Comparison of ENCODE assay signal across 1 cellular context in genomic region chr6:143513410-143513809, GRCh38.
TF ChIP-seq lines count a peak whose summit lies in the region.

No MANE protein-coding gene starts in this region.

TF ChIP-seq in K562, 482 proteins besides CTCF, POLR2A, EP300 and RAD21 (continued from another document and continues in another):
- TF ChIP-seq RREB1 (CRISPR knock-in tag; IDR thresholded peaks at IDR 0.05) (no peak), YY1 (IDR thresholded peaks at IDR 0.05; ENCODE audit: borderline replicate concordance in 1 of 3, control insufficient read depth in 1 of 3, extremely low read depth in 1 of 3, insufficient read depth in 3 of 3, insufficient read length in 1 of 3, insufficient replicate concordance in 2 of 3, low read depth in 1 of 3, low read length in 2 of 3) (peak in 1 of 3 experiments; percentile 43), ZNF134 (CRISPR knock-in tag; conservative IDR thresholded peaks at IDR 0.05) (0 out of 2 replicates have a peak, but pooled peaks have one; percentile 10), TEAD4 (IDR thresholded peaks at IDR 0.05; ENCODE audit: low read length) (0 out of 2 replicates have a peak, but pooled peaks have one; percentile 12), TEAD4 (CRISPR knock-in tag; IDR thresholded peaks at IDR 0.05; ENCODE audit: borderline replicate concordance) (no peak), GTF2A2 (tag; IDR thresholded peaks at IDR 0.05) (no peak), TFE3 (CRISPR knock-in tag; IDR thresholded peaks at IDR 0.05) (no peak), STAG1 (CRISPR knock-in tag; IDR thresholded peaks at IDR 0.05; ENCODE audit: borderline replicate concordance) (peak; percentile 9; the same call in 1 of the 2 replicates), HBP1 (CRISPR knock-in tag; IDR thresholded peaks at IDR 0.05) (0 out of 2 replicates have a peak, but pooled peaks have one; percentile 34), NFRKB (IDR thresholded peaks at IDR 0.05; ENCODE audit: low read depth) (no peak), RCOR1 (IDR thresholded peaks at IDR 0.05; ENCODE audit: borderline replicate concordance in 1 of 2, low read depth in 2 of 2, low read length in 2 of 2) (peak in 1 of 2 experiments; percentile 63; a peak in 1 of 4 replicates), ZBTB9 (CRISPR knock-in tag; IDR thresholded peaks at IDR 0.05) (no peak), MAX (CRISPR knock-in tag; IDR thresholded peaks at IDR 0.05) (no peak), GTF2E2 (tag; IDR thresholded peaks at IDR 0.05) (no peak), GATA2 (CRISPR knock-in tag; IDR thresholded peaks at IDR 0.05) (0 out of 2 replicates have a peak, but pooled peaks have one; percentile 26), KAT8 (IDR thresholded peaks at IDR 0.05; ENCODE audit: low read depth) (no peak), ZBTB40 (IDR thresholded peaks at IDR 0.05) (no peak), ZBTB40 (CRISPR knock-in tag; IDR thresholded peaks at IDR 0.05) (no peak), SOX6 (IDR thresholded peaks at IDR 0.05) (0 out of 2 replicates have a peak, but pooled peaks have one; percentile 18), CREM (IDR thresholded peaks at IDR 0.05; ENCODE audit: low read depth) (peak; percentile 9; the same call in 1 of the 2 replicates), SMC3 (conservative IDR thresholded peaks at IDR 0.05; ENCODE audit: insufficient read depth, low read depth, low read length) (peak; percentile 61), ZNF12 (CRISPR knock-in tag; IDR thresholded peaks at IDR 0.05) (no peak), NR2C2 (CRISPR knock-in tag; IDR thresholded peaks at IDR 0.05) (no peak), NR2C2 (tag; IDR thresholded peaks at IDR 0.05) (no peak), MTA1 (IDR thresholded peaks at IDR 0.05; ENCODE audit: borderline replicate concordance) (no peak), L3MBTL2 (IDR thresholded peaks at IDR 0.05) (0 out of 2 replicates have a peak, but pooled peaks have one; percentile 16), MAZ (CRISPR knock-in tag; conservative IDR thresholded peaks at IDR 0.05 in 1 of 2, IDR thresholded peaks at IDR 0.05 in 1 of 2) (peak in 1 of 2 experiments; percentile 35; a peak in 1 of 4 replicates)
